In the genomic region with DNA sequence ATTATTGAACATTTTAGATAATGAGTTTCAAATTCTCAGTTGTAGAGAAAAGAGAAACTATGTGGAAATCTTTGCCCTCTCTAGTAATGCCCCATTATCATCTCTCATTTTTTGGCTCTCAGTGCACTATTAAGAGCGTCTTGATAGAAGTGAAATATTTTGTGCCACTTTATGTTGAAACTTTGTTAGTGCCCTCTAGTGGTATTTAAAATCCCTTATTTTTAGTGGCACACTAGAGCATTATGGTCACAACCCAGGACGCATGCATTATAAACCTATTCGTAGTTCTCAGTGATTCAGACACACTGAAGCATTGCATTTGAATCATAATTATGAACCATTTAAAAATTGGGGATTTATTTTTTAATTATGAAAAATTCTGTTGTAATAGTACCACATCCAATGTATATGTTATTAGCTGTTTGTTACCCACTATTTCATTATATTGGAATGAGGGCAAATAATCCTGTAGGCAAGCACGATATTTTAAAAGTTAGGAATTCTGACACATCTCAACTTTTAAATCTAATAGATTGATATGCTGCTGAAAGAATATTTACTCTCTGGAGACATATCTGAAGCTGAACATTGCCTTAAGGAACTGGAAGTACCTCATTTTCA, we compare ENCODE assay signal across 7 cellular contexts. TPM values are rescaled to one million over a fixed set of nuclear protein-coding genes. Genes with fewer than 3 reads are reported as not detected.
DNase-seq lines count a peak whose midpoint lies in the region; ATAC-seq, FAIRE-seq and TF ChIP-seq lines count a peak whose summit lies in the region.

No MANE protein-coding gene starts in this region.

- H3K9me3 Mint-ChIP-seq in T-cell, result no peaks in the 10 kb centered on the region

- peaks cover 27% of the 10 kb centered on the region for H3K79me2 ChIP-seq in Loucy (ENCODE audit: insufficient read depth, low read length)

- no peak overlapping the region for H2AFZ ChIP-seq in Loucy (ENCODE audit: low read length)

- H3K4me3 ChIP-seq in Loucy (ENCODE audit: low read length, poor library complexity, severe bottlenecking), result no peak overlapping the region
- H3K4me3 ChIP-seq in psoas muscle, result no peak overlapping the region

- peaks cover 8% of the 10 kb centered on the region for H4K20me1 ChIP-seq in Loucy (ENCODE audit: insufficient read depth, low read length, poor library complexity, severe bottlenecking)

- WGBS in psoas muscle, 3 donors, result 25 to 29% (median 27%) methylated on average over 4 of the region's 4 CpGs

- peak; percentile 89 for FAIRE-seq in frontal cortex (lab: Jason Lieb, UNC)

- H3K4me1 ChIP-seq in Loucy (ENCODE audit: insufficient read depth, low read length, poor library complexity, severe bottlenecking) (no peaks in the 10 kb centered on the region), psoas muscle (no peaks in the 10 kb centered on the region)

- no peak overlapping the region for H3K4me3 Mint-ChIP-seq in T-cell

- no peaks in the 10 kb centered on the region for H3K27me3 Mint-ChIP-seq in T-cell

- TF ChIP-seq CTCF in Loucy (conservative IDR thresholded peaks at IDR 0.05; ENCODE audit: low read length) (peak; percentile 73), psoas muscle (IDR thresholded peaks at IDR 0.05) (peak; percentile 65)

- H3K27me3 ChIP-seq in Loucy (ENCODE audit: insufficient read depth, low read length, poor library complexity, severe bottlenecking) (no peaks in the 10 kb centered on the region), psoas muscle (ENCODE audit: insufficient read depth in 3 of 3, low read length in 2 of 3) (no peaks in the 10 kb centered on the region)

- H3K36me3 Mint-ChIP-seq in T-cell, result peaks cover 53% of the 10 kb centered on the region

- no peak overlapping the region for H3K4me2 ChIP-seq in Loucy (ENCODE audit: low read depth, low read length, poor library complexity, severe bottlenecking)

- intact Hi-C loops in psoas muscle (cut with DNase I), result loop anchor here (1.0 to 10.0 kb wide), 5 partner anchors 89 to 279 kb away; no protein-coding TSS in a partner anchor

- no peaks in the 10 kb centered on the region for H3K9me2 ChIP-seq in Loucy (replicated peaks; ENCODE audit: low read depth, low read length)

- POLR2A ChIA-PET in T-cell (lab: Charles Lee), result interaction anchor here (0.6 to 3.9 kb wide), 8 partner anchors 12 to 285 kb away, joined by 3 to 36 read pairs (median 3); no protein-coding TSS in a partner anchor

- no peak overlapping the region for H3K27ac Mint-ChIP-seq in T-cell

- DNase-seq in EH (ENCODE audit: low read depth) (peak; percentile 56), T-cell (no peak), frontal cortex (ENCODE audit: low spot score in 2 of 2) (peak in 1 of 2 donors; percentile 18), psoas muscle (no peak)

- no peak overlapping the region for H3K27ac ChIP-seq in psoas muscle

- ATAC-seq in GM21390 (IDR thresholded peaks at IDR 0.05; ENCODE audit: unreplicated experiment) (peak; percentile 68), T-cell (replicated peaks in 1 of 4) (peak; percentile 56 to 87 (median 82)), psoas muscle (peak; percentile 42 to 91 (median 74)), GM21737 (IDR thresholded peaks at IDR 0.05; ENCODE audit: unreplicated experiment) (no peak)

- 0 out of 2 replicates have a peak, but pooled peaks cover 6% of the 10 kb centered on the region for H3F3A ChIP-seq in Loucy (ENCODE audit: low read depth)

- CTCF ChIA-PET in T-cell (lab: Charles Lee), result interaction anchor here (0.6 to 5.0 kb wide), 22 partner anchors 9 to 990 kb away, joined by 3 to 34 read pairs (median 4); partner anchors contain the start of genes BBIP1 (in 1 of the 2) and SHOC2 (in 1 of the 2)

- H3K4me1 Mint-ChIP-seq in T-cell, result peaks cover 62 to 65% (median 65%) of the 10 kb centered on the region in 3 donors

- no peaks in the 10 kb centered on the region for H3K9me3 ChIP-seq in Loucy (ENCODE audit: insufficient read depth, low read depth, low read length)
- no peaks in the 10 kb centered on the region for H3K9me3 ChIP-seq in psoas muscle

- H3K36me3 ChIP-seq in Loucy (ENCODE audit: insufficient read depth, low read length) (peaks cover 80% of the 10 kb centered on the region), psoas muscle (ENCODE audit: insufficient read depth in 1 of 2, low read depth in 1 of 2) (peaks cover 3 to 67% of the 10 kb centered on the region in 2 donors)

- H3K9ac ChIP-seq in Loucy (ENCODE audit: low read depth, low read length, poor library complexity, severe bottlenecking), result no peak overlapping the region

RNA-seq across cellular contexts. Expression of gene PDCD4, which starts 21.9 kb away (rescaled TPM):
- 100 to 1,000 TPM; 239 to 335 (median 309) TPM for total RNA-seq in T-cell
- 46.9 TPM for total RNA-seq in frontal cortex
- 10 to 100 TPM; 11.3 to 19.7 (median 15.8) TPM for total RNA-seq in psoas muscle
- polyA plus RNA-seq in psoas muscle, result 10 to 100 TPM in 1 of 3 donors, 1 to 10 TPM in 2; 7.6 to 10.2 (median 8.9) TPM

RNA-seq across cellular contexts. Expression of gene BBIP1, which starts 25.3 kb away (rescaled TPM):
- total RNA-seq in T-cell (10 to 100 TPM; 28.6 to 36.6 (median 32.0) TPM), frontal cortex (67.3 TPM), psoas muscle (10 to 100 TPM; 14.8 to 22.3 (median 15.7) TPM)
- polyA plus RNA-seq in psoas muscle, result 10 to 100 TPM; 16.1 to 30.2 (median 19.2) TPM

RNA-seq across cellular contexts. Expression of gene SHOC2, which starts 25.7 kb away (rescaled TPM):
- total RNA-seq in T-cell (10 to 100 TPM; 53.3 to 65.1 (median 54.0) TPM), frontal cortex (188 TPM), psoas muscle (10 to 100 TPM; 34.8 to 41.2 (median 37.6) TPM)
- 10 to 100 TPM; 20.0 to 45.8 (median 22.5) TPM for polyA plus RNA-seq in psoas muscle
